8 cellular contexts compared by ENCODE assay signal in the genomic region with DNA sequence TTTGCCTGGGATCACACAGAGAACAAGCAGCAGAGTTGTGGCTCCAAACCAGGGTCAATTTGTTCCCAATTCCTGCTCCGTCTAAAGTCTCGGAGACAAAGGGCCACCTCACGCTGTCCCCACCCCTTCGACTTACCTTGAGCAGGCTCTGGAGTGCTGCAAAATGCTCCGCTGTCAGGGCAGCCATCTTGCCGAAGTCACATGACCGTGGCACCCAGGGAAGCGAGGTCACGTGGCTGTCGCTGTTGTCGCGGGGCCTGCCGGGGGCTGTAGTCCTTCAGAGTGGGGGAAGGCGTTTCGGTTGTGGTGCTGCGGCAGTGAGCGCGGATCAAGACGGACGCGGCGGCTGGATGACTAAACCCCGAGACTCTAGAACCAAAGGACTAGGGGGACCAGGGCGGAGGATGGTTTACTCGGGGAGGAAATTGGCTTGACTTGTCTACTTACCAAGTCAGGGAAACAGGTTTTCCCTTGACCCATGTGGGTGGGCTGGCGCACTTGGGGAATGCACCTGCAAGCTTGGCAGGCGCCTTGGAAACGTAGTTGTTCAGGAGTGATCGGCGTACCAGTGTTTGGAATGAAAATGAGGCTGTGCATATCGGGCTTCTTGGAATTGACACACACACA. TPM values are rescaled to one million over a fixed set of nuclear protein-coding genes. Genes with fewer than 3 reads are reported as not detected.
DNase-seq lines count a peak whose midpoint lies in the region; ATAC-seq and TF ChIP-seq lines count a peak whose summit lies in the region.

A gene (minus strand): TSS at position 199 of the 627 bp plus-strand sequence. CDS start 12 bp downstream, at position 187.

- in situ Hi-C loops in GM13977 (cut with MboI; ENCODE audit: low pct_unique_long_range_greater_than_20kb, low sequenced_read_pairs, unreplicated experiment) = no loop called here

- peak; percentile 99 for ATAC-seq in HG02884 (IDR thresholded peaks at IDR 0.05; ENCODE audit: unreplicated experiment)

- intact Hi-C loops in left ventricle myocardium inferior (cut with micrococcal nuclease) = no loop called here

- H3K4me3 Mint-ChIP-seq in T-helper 1 cell treated with Interleukin-12 subunit alpha and Interleukin-12 subunit beta and Interleukin-4 antibody, amounts not matched to agents 30 μg/mL and 1 μg/mL, for 36 hours = peak within 1 kb of the TSS; percentile 91
- H3K4me3 Mint-ChIP-seq in progenitor cell of endocrine pancreas (ENCODE audit: low read depth) = peak within 1 kb of the TSS; percentile 91

- H3K27me3 ChIP-seq in left ventricle myocardium inferior (ENCODE audit: low read depth) = no peaks in the 10 kb centered on the region

- no peaks in the 10 kb centered on the region for H3K36me3 Mint-ChIP-seq in T-helper 1 cell treated with Interleukin-12 subunit alpha and Interleukin-12 subunit beta and Interleukin-4 antibody, amounts not matched to agents 30 μg/mL and 1 μg/mL, for 36 hours (ENCODE audit: low read depth)
- no peaks in the 10 kb centered on the region for H3K36me3 Mint-ChIP-seq in progenitor cell of endocrine pancreas (ENCODE audit: insufficient read depth)

- H3K4me3 ChIP-seq in left ventricle myocardium inferior = peak within 1 kb of the TSS; percentile 74

- H3K27ac Mint-ChIP-seq in T-helper 1 cell treated with Interleukin-12 subunit alpha and Interleukin-12 subunit beta and Interleukin-4 antibody, amounts not matched to agents 30 μg/mL and 1 μg/mL, for 36 hours = peak within 1 kb of the TSS; percentile 79
- peak within 1 kb of the TSS; percentile 99 for H3K27ac Mint-ChIP-seq in progenitor cell of endocrine pancreas

- no peaks in the 10 kb centered on the region for H3K27me3 Mint-ChIP-seq in T-helper 1 cell treated with Interleukin-12 subunit alpha and Interleukin-12 subunit beta and Interleukin-4 antibody, amounts not matched to agents 30 μg/mL and 1 μg/mL, for 36 hours (ENCODE audit: low read depth)
- H3K27me3 Mint-ChIP-seq in progenitor cell of endocrine pancreas = peaks cover 20% of the 10 kb centered on the region

- peaks cover 24% of the 10 kb centered on the region for H3K4me1 Mint-ChIP-seq in T-helper 1 cell treated with Interleukin-12 subunit alpha and Interleukin-12 subunit beta and Interleukin-4 antibody, amounts not matched to agents 30 μg/mL and 1 μg/mL, for 36 hours (ENCODE audit: low read depth)
- H3K4me1 Mint-ChIP-seq in progenitor cell of endocrine pancreas (ENCODE audit: low read depth) = peaks cover 15% of the 10 kb centered on the region

- H3K4me1 ChIP-seq in left ventricle myocardium inferior = peaks cover 23% of the 10 kb centered on the region

- peak; percentile 90 for DNase-seq in GM13977 (ENCODE audit: low spot score)
- DNase-seq in NCI-H1694 (lab: John Stamatoyannopoulos, UW) = peak; percentile 79
- peak; percentile 61 to 98 (median 92) for DNase-seq in amygdala (lab: John Stamatoyannopoulos, UW)
- DNase-seq in left ventricle myocardium inferior = peak; percentile 94
- DNase-seq in progenitor cell of endocrine pancreas (ENCODE audit: low spot score, unreplicated experiment) = peak; percentile 87
- DNase-seq in ureter (ENCODE audit: low spot score) = peak; percentile 96

- no peaks in the 10 kb centered on the region for H3K9me3 Mint-ChIP-seq in T-helper 1 cell treated with Interleukin-12 subunit alpha and Interleukin-12 subunit beta and Interleukin-4 antibody, amounts not matched to agents 30 μg/mL and 1 μg/mL, for 36 hours
- no peaks in the 10 kb centered on the region for H3K9me3 Mint-ChIP-seq in progenitor cell of endocrine pancreas (ENCODE audit: low read depth)

- peak within 1 kb of the TSS; percentile 65 for H3K27ac ChIP-seq in left ventricle myocardium inferior (replicated peaks)

- no peaks in the 10 kb centered on the region for H3K36me3 ChIP-seq in left ventricle myocardium inferior

- TF ChIP-seq CTCF in GM13977 (IDR thresholded peaks at IDR 0.05; ENCODE audit: extremely low read depth, insufficient read depth, missing control alignments) (no peak), left ventricle myocardium inferior (IDR thresholded peaks at IDR 0.05; ENCODE audit: borderline replicate concordance) (no peak), progenitor cell of endocrine pancreas (IDR thresholded peaks at IDR 0.05; ENCODE audit: unreplicated experiment) (no peak)

- H3K9me3 ChIP-seq in left ventricle myocardium inferior (replicated peaks) = no peaks in the 10 kb centered on the region

RNA-seq across cellular contexts. Expression of the gene that starts here (rescaled TPM):
- total RNA-seq in left ventricle myocardium inferior = 58.0 TPM
- 70.8 and 79.7 TPM in 2 replicates for total RNA-seq in progenitor cell of endocrine pancreas
- 55.9 TPM for total RNA-seq in ureter

Comparison
In these comparisons a context has a peak if more than half of its experiments do, and no peak if none do; other contexts are left out.
1. Peak in every context shown above with its lines: DNase-seq, ATAC-seq, H3K4me3 ChIP-seq and H3K27ac ChIP-seq.